Comparison of ENCODE assay signal across 8 cellular contexts in genomic region chr9:93962561-93963440, GRCh38. TPM values are rescaled to one million over a fixed set of nuclear protein-coding genes. Genes with fewer than 3 reads are reported as not detected.
DNase-seq lines count a peak whose midpoint lies in the region; ATAC-seq and TF ChIP-seq lines count a peak whose summit lies in the region.

No MANE protein-coding gene starts in this region.

- peak; percentile 93 to 94 for TF ChIP-seq RAD21 in liver (IDR thresholded peaks at IDR 0.05)

- ATAC-seq in HG02678 (IDR thresholded peaks at IDR 0.05; ENCODE audit: unreplicated experiment): peak; percentile 63
- ATAC-seq in GM21576 (IDR thresholded peaks at IDR 0.05; ENCODE audit: unreplicated experiment): no peak

- H3K27me3 Mint-ChIP-seq in CD4-positive, alpha-beta memory T cell: peaks cover 32 to 47% of the 10 kb centered on the region in 2 donors

- TF ChIP-seq CTCF in choroid plexus epithelial cell (conservative IDR thresholded peaks at IDR 0.05; ENCODE audit: low read depth, low read length): peak; percentile 87
- peak; percentile 85 for TF ChIP-seq CTCF in liver (IDR thresholded peaks at IDR 0.05; ENCODE audit: low read depth, low read length, missing input control)

- H3K27ac Mint-ChIP-seq in CD4-positive, alpha-beta memory T cell: no peak overlapping the region

- no peaks in the 10 kb centered on the region for H3K9me3 Mint-ChIP-seq in CD4-positive, alpha-beta memory T cell

- H3K9ac ChIP-seq in liver (ENCODE audit: low read depth in 1 of 2, low read length in 2 of 2): no peak overlapping the region

- CTCF ChIA-PET in CD4-positive, alpha-beta memory T cell (lab: Charles Lee; ENCODE audit: partially characterized antibody): interaction anchor here (0.6 to 5.1 kb wide), 7 partner anchors 10 to 802 kb away, joined by 3 to 44 read pairs (median 3); no protein-coding TSS in a partner anchor

- peak; percentile 75 to 77 (median 75) for DNase-seq in CD4-positive, alpha-beta memory T cell
- DNase-seq in NCI-H524 (lab: John Stamatoyannopoulos, UW) (peak; percentile 70 to 79), choroid plexus epithelial cell (ENCODE audit: low read depth) (peak; percentile 92)
- peak; percentile 87 for DNase-seq in activated CD4-positive, alpha-beta T cell treated with anti-CD3 and anti-CD28 coated beads for 48 hours
- peak; percentile 70 to 73 for DNase-seq in stimulated activated CD4-positive, alpha-beta T cell treated with anti-CD3 and anti-CD28 coated beads, Interleukin-4, amount 100 ng/mL, for 48 hours (ENCODE audit: low read depth in 2 of 2)

- 23% methylated on average over 22 of the region's 22 CpGs for WGBS in liver

- H3K9me3 ChIP-seq in CD4-positive, alpha-beta memory T cell (ENCODE audit: control insufficient read depth in 1 of 2, low read length in 2 of 2): no peaks in the 10 kb centered on the region
- H3K9me3 ChIP-seq in liver (ENCODE audit: control insufficient read depth in 4 of 4, low read length in 3 of 4): no peaks in the 10 kb centered on the region

- intact Hi-C loops in CD4-positive, alpha-beta memory T cell (cut with micrococcal nuclease): loop anchor here (2.0 kb wide), 1 partner anchor 960 kb away; no protein-coding TSS in a partner anchor

- no peaks in the 10 kb centered on the region for H3K36me3 Mint-ChIP-seq in CD4-positive, alpha-beta memory T cell

- peak overlapping the region in 2 of 8 donors; percentile 6 to 21 for H3K4me3 Mint-ChIP-seq in CD4-positive, alpha-beta memory T cell

- POLR2A ChIA-PET in CD4-positive, alpha-beta memory T cell (lab: Charles Lee; ENCODE audit: partially characterized antibody): no interaction called here

- no peaks in the 10 kb centered on the region for H3K36me3 ChIP-seq in CD4-positive, alpha-beta memory T cell (ENCODE audit: insufficient read depth, low read length)
- no peaks in the 10 kb centered on the region for H3K36me3 ChIP-seq in liver (ENCODE audit: control insufficient read depth in 4 of 4, insufficient read depth in 3 of 4, low read depth in 1 of 4, low read length in 3 of 4)

- H3K4me1 Mint-ChIP-seq in CD4-positive, alpha-beta memory T cell: peaks cover 12 to 44% (median 26%) of the 10 kb centered on the region in 4 donors

- no peak overlapping the region for H3K4me3 ChIP-seq in CD4-positive, alpha-beta memory T cell (ENCODE audit: low read length in 2 of 2)
- no peak overlapping the region for H3K4me3 ChIP-seq in choroid plexus epithelial cell (ENCODE audit: low read depth, low read length)
- H3K4me3 ChIP-seq in liver (ENCODE audit: low read depth in 1 of 3, low read length in 3 of 3): no peak overlapping the region

- peaks cover 38% of the 10 kb centered on the region for H3K4me1 ChIP-seq in CD4-positive, alpha-beta memory T cell (ENCODE audit: insufficient read depth, low read length)
- H3K4me1 ChIP-seq in liver (ENCODE audit: control insufficient read depth in 4 of 4, insufficient read depth in 4 of 4, low read length in 3 of 4): peaks cover 7 to 19% (median 17%) of the 10 kb centered on the region in 4 donors

- peaks cover 21% of the 10 kb centered on the region for H3K27me3 ChIP-seq in CD4-positive, alpha-beta memory T cell (ENCODE audit: insufficient read depth, low read length)
- H3K27me3 ChIP-seq in liver (ENCODE audit: control insufficient read depth in 4 of 4, insufficient read depth in 4 of 4, low read length in 3 of 4): peaks cover 3 to 16% (median 6%) of the 10 kb centered on the region in 4 donors

- no peak overlapping the region for H3K27ac ChIP-seq in CD4-positive, alpha-beta memory T cell (ENCODE audit: low read depth, low read length)
- no peak overlapping the region for H3K27ac ChIP-seq in liver (ENCODE audit: low read depth in 1 of 2, low read length in 2 of 2)

TF ChIP-seq in liver, 16 proteins besides CTCF, POLR2A, EP300 and RAD21:
- TF ChIP-seq HNF4A (conservative IDR thresholded peaks at IDR 0.05) (no peak), EGR1 (IDR thresholded peaks at IDR 0.05; ENCODE audit: low read depth in 2 of 2) (peak; percentile 92 to 93)

RNA-seq across cellular contexts. Expression of gene BARX1, which starts 7.6 kb away (rescaled TPM):
- total RNA-seq in CD4-positive, alpha-beta memory T cell: not detected
- polyA plus RNA-seq in CD4-positive, alpha-beta memory T cell: not detected
- total RNA-seq in liver: not detected
- not detected for polyA plus RNA-seq in liver
